8 cellular contexts compared by ENCODE assay signal in genomic region chr19:4390017-4390861, GRCh38. TPM values are rescaled to one million over a fixed set of nuclear protein-coding genes. Genes with fewer than 3 reads are reported as not detected.
DNase-seq lines count a peak whose midpoint lies in the region; TF ChIP-seq lines count a peak whose summit lies in the region.

No MANE protein-coding gene starts in this region.

- H3K9ac ChIP-seq in Karpas-422 (ENCODE audit: low read length) = no peak overlapping the region

- DNase-seq in activated naive CD4-positive, alpha-beta T cell (lab: John Stamatoyannopoulos, UW) = no peak
- DNase-seq in mesothelial cell of epicardium (ENCODE audit: low spot score in 2 of 2, unreplicated experiment in 2 of 2) = no peak
- no peak for DNase-seq in vagina (ENCODE audit: extremely low spot score in 2 of 2)
- no peak for DNase-seq in Karpas-422
- no peak for DNase-seq in HPDE6-E6E7 (ENCODE audit: extremely low spot score)
- DNase-seq in cerebellum (ENCODE audit: low spot score) = no peak

- H3K27ac Mint-ChIP-seq in activated naive CD4-positive, alpha-beta T cell treated with anti-CD3 and anti-CD28 coated beads, Interleukin-2, amount 50 U/mL, for 24 hours = peak overlapping the region; percentile 48
- peak overlapping the region; percentile 86 for H3K27ac Mint-ChIP-seq in dendritic cell treated with granulocyte-macrophage colony-stimulating factor and Interleukin-4, amounts not matched to agents 40 ng/mL and 50 ng/mL, for 4 days
- peak overlapping the region; percentile 90 for H3K27ac Mint-ChIP-seq in mesothelial cell of epicardium

- peak overlapping the region; percentile 34 for H3K4me3 Mint-ChIP-seq in activated naive CD4-positive, alpha-beta T cell treated with anti-CD3 and anti-CD28 coated beads, Interleukin-2, amount 50 U/mL, for 24 hours
- H3K4me3 Mint-ChIP-seq in dendritic cell treated with granulocyte-macrophage colony-stimulating factor and Interleukin-4, amounts not matched to agents 40 ng/mL and 50 ng/mL, for 4 days = peak overlapping the region; percentile 69
- H3K4me3 Mint-ChIP-seq in mesothelial cell of epicardium = peak overlapping the region; percentile 45

- no peaks in the 10 kb centered on the region for H3K27me3 Mint-ChIP-seq in activated naive CD4-positive, alpha-beta T cell treated with anti-CD3 and anti-CD28 coated beads, Interleukin-2, amount 50 U/mL, for 24 hours
- no peaks in the 10 kb centered on the region for H3K27me3 Mint-ChIP-seq in dendritic cell treated with granulocyte-macrophage colony-stimulating factor and Interleukin-4, amounts not matched to agents 40 ng/mL and 50 ng/mL, for 4 days
- no peaks in the 10 kb centered on the region for H3K27me3 Mint-ChIP-seq in mesothelial cell of epicardium (ENCODE audit: low read depth)

- no peaks in the 10 kb centered on the region for H3K9me3 Mint-ChIP-seq in activated naive CD4-positive, alpha-beta T cell treated with anti-CD3 and anti-CD28 coated beads, Interleukin-2, amount 50 U/mL, for 24 hours
- no peaks in the 10 kb centered on the region for H3K9me3 Mint-ChIP-seq in dendritic cell treated with granulocyte-macrophage colony-stimulating factor and Interleukin-4, amounts not matched to agents 40 ng/mL and 50 ng/mL, for 4 days
- no peaks in the 10 kb centered on the region for H3K9me3 Mint-ChIP-seq in mesothelial cell of epicardium

- H3K36me3 Mint-ChIP-seq in activated naive CD4-positive, alpha-beta T cell treated with anti-CD3 and anti-CD28 coated beads, Interleukin-2, amount 50 U/mL, for 24 hours = no peaks in the 10 kb centered on the region
- peaks cover 93% of the 10 kb centered on the region for H3K36me3 Mint-ChIP-seq in dendritic cell treated with granulocyte-macrophage colony-stimulating factor and Interleukin-4, amounts not matched to agents 40 ng/mL and 50 ng/mL, for 4 days (ENCODE audit: low read depth)
- H3K36me3 Mint-ChIP-seq in mesothelial cell of epicardium = no peaks in the 10 kb centered on the region

- H2AFZ ChIP-seq in Karpas-422 (ENCODE audit: low read length) = no peak overlapping the region

- H3K27ac ChIP-seq in vagina (peak overlapping the region; percentile 77), Karpas-422 (ENCODE audit: low read length) (no peak overlapping the region)

- peaks cover 53% of the 10 kb centered on the region for H3K4me1 Mint-ChIP-seq in activated naive CD4-positive, alpha-beta T cell treated with anti-CD3 and anti-CD28 coated beads, Interleukin-2, amount 50 U/mL, for 24 hours
- peaks cover 99% of the 10 kb centered on the region for H3K4me1 Mint-ChIP-seq in dendritic cell treated with granulocyte-macrophage colony-stimulating factor and Interleukin-4, amounts not matched to agents 40 ng/mL and 50 ng/mL, for 4 days (ENCODE audit: low read depth)
- peaks cover 61% of the 10 kb centered on the region for H3K4me1 Mint-ChIP-seq in mesothelial cell of epicardium

- H3K4me2 ChIP-seq in Karpas-422 (ENCODE audit: low read depth, low read length, poor library complexity, severe bottlenecking) = no peak overlapping the region

- H3K9me3 ChIP-seq in vagina (no peaks in the 10 kb centered on the region), Karpas-422 (ENCODE audit: low read length) (no peaks in the 10 kb centered on the region)

- no peak for TF ChIP-seq POLR2A in vagina (IDR thresholded peaks at IDR 0.05)

- H3K36me3 ChIP-seq in vagina = peaks cover 0 to 6% of the 10 kb centered on the region in 2 donors
- no peaks in the 10 kb centered on the region for H3K36me3 ChIP-seq in Karpas-422 (ENCODE audit: insufficient read depth, low read length)

- H3K4me1 ChIP-seq in vagina = peaks cover 92% of the 10 kb centered on the region
- H3K4me1 ChIP-seq in Karpas-422 (ENCODE audit: low read length) = no peaks in the 10 kb centered on the region

- intact Hi-C loops in dendritic cell treated with granulocyte-macrophage colony-stimulating factor and Interleukin-4, amounts not matched to agents 40 ng/mL and 50 ng/mL, for 4 days (cut with micrococcal nuclease) = no loop called here
- intact Hi-C loops in vagina (cut with DNase I) = loop anchor here (10.0 kb wide), 1 partner anchor 115 kb away; the partner anchor contains the start of gene SHD

- peaks cover 55% of the 10 kb centered on the region for H4K20me1 ChIP-seq in Karpas-422 (ENCODE audit: insufficient read depth, low read depth, low read length)

- peaks cover 48% of the 10 kb centered on the region for H3K79me2 ChIP-seq in Karpas-422 (ENCODE audit: low read length)

- peak overlapping the region; percentile 7 to 20 for H3K4me3 ChIP-seq in vagina
- H3K4me3 ChIP-seq in Karpas-422 (ENCODE audit: low read length) = no peak overlapping the region

- no peaks in the 10 kb centered on the region for H3K9me2 ChIP-seq in Karpas-422 (replicated peaks; ENCODE audit: insufficient read depth, low read length)

- H3K27me3 ChIP-seq in vagina (no peaks in the 10 kb centered on the region), Karpas-422 (ENCODE audit: low read length) (no peaks in the 10 kb centered on the region)

- TF ChIP-seq CTCF in mesothelial cell of epicardium (IDR thresholded peaks at IDR 0.05; ENCODE audit: unreplicated experiment) (no peak), vagina (IDR thresholded peaks at IDR 0.05) (no peak)

RNA-seq across cellular contexts. Expression of gene SH3GL1, which starts 10.1 kb away (rescaled TPM):
- total RNA-seq in mesothelial cell of epicardium (89.9 to 91.7 TPM (median 90.1 TPM) in 3 replicates), vagina (65.6 TPM), cerebellum (21.3 TPM)
- 12.8 and 13.4 TPM in 2 replicates for total RNA-seq in Karpas-422 (2014; rRNA removed; shearing (Covaris generic); ENCODE audit: low replicate concordance)

RNA-seq across cellular contexts. Expression of gene CHAF1A, which starts 12.2 kb away (rescaled TPM):
- total RNA-seq in mesothelial cell of epicardium (30.9 to 35.1 TPM (median 33.1 TPM) in 3 replicates), vagina (21.4 TPM), cerebellum (13.4 TPM)
- 7.8 and 50.7 TPM in 2 replicates for total RNA-seq in Karpas-422 (2014; rRNA removed; shearing (Covaris generic); ENCODE audit: low replicate concordance)

RNA-seq across cellular contexts. Expression of gene MPND, which starts 46.9 kb away (rescaled TPM):
- total RNA-seq in mesothelial cell of epicardium = 34.6 to 42.4 TPM (median 42.2 TPM) in 3 replicates
- total RNA-seq in vagina = 10.1 TPM
- 5.3 and 9.5 TPM in 2 replicates for total RNA-seq in Karpas-422 (2014; rRNA removed; shearing (Covaris generic); ENCODE audit: low replicate concordance)
- 11.3 TPM for total RNA-seq in cerebellum

RNA-seq across cellular contexts. Expression of gene STAP2, which starts 51.6 kb away (rescaled TPM):
- total RNA-seq in mesothelial cell of epicardium (74.0 to 79.4 TPM (median 75.3 TPM) in 3 replicates), vagina (29.2 TPM), cerebellum (1.5 TPM)
- total RNA-seq in Karpas-422 (2014; rRNA removed; shearing (Covaris generic); ENCODE audit: low replicate concordance) = 0.43 and 0.86 TPM in 2 replicates
